Comparison of ENCODE assay signal across 13 cellular contexts in the genomic region with DNA sequence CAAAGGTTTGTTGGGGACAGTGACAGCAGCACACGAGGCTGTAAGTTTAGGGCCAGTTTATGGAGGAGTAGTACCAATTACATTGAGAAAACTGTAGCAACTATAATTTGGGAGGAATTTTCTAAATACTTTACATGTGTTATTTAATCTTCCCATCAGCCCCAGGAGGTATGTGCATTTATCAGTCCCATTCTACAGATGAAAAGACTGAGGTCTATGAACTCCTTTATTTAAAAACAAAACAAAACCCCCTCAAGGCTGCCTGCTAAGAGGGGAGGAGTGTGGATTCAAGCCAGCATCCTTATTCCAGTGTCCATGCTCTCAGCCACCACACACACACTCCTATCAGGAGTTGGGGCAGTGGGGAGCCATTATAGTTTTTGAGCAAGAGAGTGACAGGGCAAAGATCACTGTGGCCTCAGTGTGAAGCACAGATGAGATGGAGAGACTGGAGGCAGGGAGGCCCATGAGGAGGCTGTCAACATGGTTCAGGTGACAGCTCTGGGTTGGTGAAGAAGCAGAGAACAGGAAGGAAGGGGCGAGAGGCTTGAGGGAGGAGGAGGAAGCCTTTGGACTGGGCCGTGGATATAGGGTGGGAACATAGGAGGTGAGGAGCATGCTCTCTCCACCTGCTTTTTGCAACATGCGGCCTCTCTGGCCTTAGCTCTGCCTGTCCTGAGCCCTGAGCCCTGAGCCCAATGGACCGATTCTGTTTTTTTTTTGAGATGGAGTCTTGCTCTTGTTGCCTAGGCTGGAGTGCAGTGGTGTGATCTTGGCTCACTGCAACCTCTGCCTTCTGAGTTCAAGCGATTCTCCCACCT. TPM values are rescaled to one million over a fixed set of nuclear protein-coding genes. Genes with fewer than 3 reads are reported as not detected.
DNase-seq lines count a peak whose midpoint lies in the region; ATAC-seq and TF ChIP-seq lines count a peak whose summit lies in the region.
"Had no signal": no experiment of that assay in that cellular context is flagged by ENCODE, and none has a peak within 500 bp of the region (broad histone marks: within the 10 kb centered on the region; RNA-seq: fewer than 3 reads in every experiment).

No MANE protein-coding gene starts in this region.

- no peak for ATAC-seq in activated T-cell treated with anti-CD3 and anti-CD28 coated beads, Interleukin-2, amount 50 U/mL, for 4 hours
- ATAC-seq in activated naive CD4-positive, alpha-beta T cell treated with anti-CD3 and anti-CD28 coated beads, Interleukin-2, amount 50 U/mL, for 72 hours = no peak
- ATAC-seq in right lobe of liver (no peak), HG03442 (IDR thresholded peaks at IDR 0.05; ENCODE audit: unreplicated experiment) (no peak)

- H3K9me3 ChIP-seq in right lobe of liver = no peaks in the 10 kb centered on the region
- no peaks in the 10 kb centered on the region for H3K9me3 ChIP-seq in subcutaneous abdominal adipose tissue (ENCODE audit: control insufficient read depth in 5 of 5, low read length in 5 of 5)
- H3K9me3 ChIP-seq in HAP-1 = no peaks in the 10 kb centered on the region
- H3K9me3 ChIP-seq: breast epithelium, suprapubic skin had no signal

- in situ Hi-C loops in HAP-1 (cut with MboI; ENCODE audit: low sequenced_read_pairs) = no loop called here

- no peak for DNase-seq in activated T-cell treated with anti-CD3 and anti-CD28 coated beads, Interleukin-2, amount 50 U/mL, for 4 hours
- DNase-seq in activated T-cell treated with anti-CD3 and anti-CD28 coated beads, Interleukin-2, amount 50 U/mL, for 1 hour = no peak
- no peak for DNase-seq in activated naive CD4-positive, alpha-beta T cell treated with anti-CD3 and anti-CD28 coated beads, Interleukin-2, amount 50 U/mL, for 72 hours (ENCODE audit: low spot score in 2 of 2)
- DNase-seq in right lobe of liver (no peak), HAP-1 (ENCODE audit: low spot score in 2 of 2) (no peak), osteocyte (ENCODE audit: extremely low spot score, unreplicated experiment) (no peak)
- DNase-seq: DMS153, HFFc6, WERI-Rb-1 had no signal

- 77% methylated on average over 5 of the region's 6 CpGs for WGBS in right lobe of liver (ENCODE audit: insufficient coverage, low coverage, low lambda C conversion rate, missing lambda C conversion rate)

- H3K27ac Mint-ChIP-seq in activated naive CD4-positive, alpha-beta T cell treated with anti-CD3 and anti-CD28 coated beads, Interleukin-2, amount 50 U/mL, for 72 hours = peak overlapping the region; percentile 76 to 99
- H3K27ac Mint-ChIP-seq in osteocyte (ENCODE audit: unreplicated experiment) = no peak overlapping the region
- H3K27ac Mint-ChIP-seq: HFFc6 had no signal

- no peak overlapping the region for H3K4me3 ChIP-seq in right lobe of liver
- no peak overlapping the region for H3K4me3 ChIP-seq in subcutaneous abdominal adipose tissue (ENCODE audit: low read depth in 1 of 5, low read length in 5 of 5)
- H3K4me3 ChIP-seq in HAP-1 = no peak overlapping the region
- H3K4me3 ChIP-seq: breast epithelium, suprapubic skin had no signal

- TF ChIP-seq POLR2A in right lobe of liver (IDR thresholded peaks at IDR 0.05) = no peak

- peaks cover 16% of the 10 kb centered on the region for H3K36me3 Mint-ChIP-seq in activated T-cell treated with anti-CD3 and anti-CD28 coated beads, Interleukin-2, amount 50 U/mL, for 4 hours (ENCODE audit: insufficient read depth)
- peaks cover 13 to 27% of the 10 kb centered on the region in 2 donors for H3K36me3 Mint-ChIP-seq in activated naive CD4-positive, alpha-beta T cell treated with anti-CD3 and anti-CD28 coated beads, Interleukin-2, amount 50 U/mL, for 72 hours
- no peaks in the 10 kb centered on the region for H3K36me3 Mint-ChIP-seq in osteocyte (ENCODE audit: unreplicated experiment)

- H3K4me1 ChIP-seq in right lobe of liver (peaks cover 0 to 63% (median 30%) of the 10 kb centered on the region in 4 donors), subcutaneous abdominal adipose tissue (ENCODE audit: control insufficient read depth in 5 of 5, insufficient read depth in 5 of 5, low read length in 5 of 5) (peaks cover 16 to 99% (median 90%) of the 10 kb centered on the region in 5 donors), HAP-1 (no peaks in the 10 kb centered on the region)
- H3K4me1 ChIP-seq: breast epithelium had no signal

- H3K4me3 Mint-ChIP-seq in activated T-cell treated with anti-CD3 and anti-CD28 coated beads, Interleukin-2, amount 50 U/mL, for 4 hours = peak overlapping the region; percentile 65
- H3K4me3 Mint-ChIP-seq in osteocyte (ENCODE audit: unreplicated experiment) = no peak overlapping the region
- H3K4me3 Mint-ChIP-seq: HFFc6 had no signal

- H3K27me3 ChIP-seq in right lobe of liver (no peaks in the 10 kb centered on the region), subcutaneous abdominal adipose tissue (ENCODE audit: control insufficient read depth in 5 of 5, insufficient read depth in 4 of 5, low read length in 5 of 5) (peaks cover 0 to 4% (median 0%) of the 10 kb centered on the region in 5 donors), HAP-1 (ENCODE audit: low read depth) (no peaks in the 10 kb centered on the region)
- H3K27me3 ChIP-seq: breast epithelium had no signal

- H3K4me1 Mint-ChIP-seq in activated T-cell treated with anti-CD3 and anti-CD28 coated beads, Interleukin-2, amount 50 U/mL, for 4 hours (ENCODE audit: low read depth) = peaks cover 92% of the 10 kb centered on the region
- H3K4me1 Mint-ChIP-seq in osteocyte (ENCODE audit: unreplicated experiment) = peaks cover 45% of the 10 kb centered on the region

- peak overlapping the region; percentile 84 to 93 (median 92) for H3K27ac ChIP-seq in right lobe of liver
- peak overlapping the region; percentile 93 for H3K27ac ChIP-seq in subcutaneous abdominal adipose tissue (ENCODE audit: low read depth, low read length)
- H3K27ac ChIP-seq: WERI-Rb-1 had no signal

- H3K36me3 ChIP-seq in right lobe of liver = no peaks in the 10 kb centered on the region
- H3K36me3 ChIP-seq in subcutaneous abdominal adipose tissue (ENCODE audit: control insufficient read depth in 5 of 5, insufficient read depth in 5 of 5, low read length in 5 of 5) = peaks cover 0 to 6% (median 0%) of the 10 kb centered on the region in 5 donors
- no peaks in the 10 kb centered on the region for H3K36me3 ChIP-seq in HAP-1 (replicated peaks)
- H3K36me3 ChIP-seq: breast epithelium, suprapubic skin, WERI-Rb-1 had no signal

- H3K27me3 Mint-ChIP-seq in activated T-cell treated with anti-CD3 and anti-CD28 coated beads, Interleukin-2, amount 50 U/mL, for 4 hours (ENCODE audit: low read depth) = no peaks in the 10 kb centered on the region
- H3K27me3 Mint-ChIP-seq in osteocyte (ENCODE audit: unreplicated experiment) = no peaks in the 10 kb centered on the region

- TF ChIP-seq CTCF in right lobe of liver (IDR thresholded peaks at IDR 0.05) (no peak), osteocyte (IDR thresholded peaks at IDR 0.05) (no peak)

- intact Hi-C loops in right lobe of liver (cut with DNase I) = no loop called here

- H3K9ac ChIP-seq in subcutaneous abdominal adipose tissue (ENCODE audit: low read length in 5 of 5) = peak overlapping the region in 1 of 5 donors; percentile 16

- H3K9me3 Mint-ChIP-seq in activated T-cell treated with anti-CD3 and anti-CD28 coated beads, Interleukin-2, amount 50 U/mL, for 4 hours = peaks cover under 1% of the 10 kb centered on the region
- H3K9me3 Mint-ChIP-seq in activated naive CD4-positive, alpha-beta T cell treated with anti-CD3 and anti-CD28 coated beads, Interleukin-2, amount 50 U/mL, for 72 hours = peaks cover under 1% of the 10 kb centered on the region in 2 donors
- H3K9me3 Mint-ChIP-seq in osteocyte (ENCODE audit: unreplicated experiment) = no peaks in the 10 kb centered on the region
- H3K9me3 Mint-ChIP-seq: HFFc6 had no signal

RNA-seq across cellular contexts. Expression of a gene that starts 9.7 kb away (rescaled TPM):
- total RNA-seq in activated T-cell treated with anti-CD3 and anti-CD28 coated beads, Interleukin-2, amount 50 U/mL, for 4 hours = 100 to 1,000 TPM; 218 to 255 (median 229) TPM
- total RNA-seq in activated naive CD4-positive, alpha-beta T cell treated with anti-CD3 and anti-CD28 coated beads, Interleukin-2, amount 50 U/mL, for 72 hours = 100 to 1,000 TPM in 1 of 2 donors, 10 to 100 TPM in 1; 98.1 to 143 TPM
- total RNA-seq in right lobe of liver (10 to 100 TPM; 12.9 to 56.9 (median 26.5) TPM), osteocyte (3.7 and 7.4 TPM in 2 replicates)

RNA-seq across cellular contexts. Expression of a gene that starts 53.3 kb away (rescaled TPM):
- total RNA-seq in activated T-cell treated with anti-CD3 and anti-CD28 coated beads, Interleukin-2, amount 50 U/mL, for 4 hours = 10 to 100 TPM; 24.0 to 26.6 (median 26.5) TPM
- 10 to 100 TPM; 31.2 to 40.7 TPM for total RNA-seq in activated naive CD4-positive, alpha-beta T cell treated with anti-CD3 and anti-CD28 coated beads, Interleukin-2, amount 50 U/mL, for 72 hours
- total RNA-seq in right lobe of liver (10 to 100 TPM; 25.9 to 36.9 (median 30.8) TPM), osteocyte (41.1 and 45.3 TPM in 2 replicates)
